1 cellular context compared by ENCODE assay signal in genomic region chr15:57506422-57506821, GRCh38.
TF ChIP-seq lines count a peak whose summit lies in the region.

No MANE protein-coding gene starts in this region.

TF ChIP-seq in GM23338, 12 proteins besides CTCF, POLR2A, EP300 and RAD21 (continued from another document):
- TF ChIP-seq ZNF462 (CRISPR knock-in tag; IDR thresholded peaks at IDR 0.05) (no peak), EZH2phosphoT487 (IDR thresholded peaks at IDR 0.05; ENCODE audit: unreplicated experiment) (no peak)
